In genomic region chr2:239116456-239117246, GRCh38 we compare ENCODE assay signal across 20 cellular contexts.
DNase-seq lines count a peak whose midpoint lies in the region; ATAC-seq and TF ChIP-seq lines count a peak whose summit lies in the region.
"Had no signal": no experiment of that assay in that cellular context is flagged by ENCODE, and none has a peak within 500 bp of the region (broad histone marks: within the 10 kb centered on the region; RNA-seq: fewer than 3 reads in every experiment).

No MANE protein-coding gene starts in this region.

- peak; percentile 73 for ATAC-seq in foreskin keratinocyte
- ATAC-seq: HCT116 had no signal

- DNase-seq in A172 (ENCODE audit: low spot score): peak; percentile 74
- DNase-seq in EL: peak; percentile 25
- DNase-seq in SJSA1 (ENCODE audit: low read depth in 1 of 2, low spot score in 2 of 2): peak; percentile 37 to 61
- peak; percentile 58 to 74 for DNase-seq in foreskin keratinocyte
- no peak for DNase-seq in hepatic stellate cell (ENCODE audit: low spot score)
- no peak for DNase-seq in NCI-H1694 (lab: John Stamatoyannopoulos, UW)
- DNase-seq in AML-193 (lab: John Stamatoyannopoulos, UW): no peak
- DNase-seq in Peyer's patch: no peak
- DNase-seq: dermis blood vessel endothelial cell; hippocampal formation; kidney glomerular epithelial cell; NCI-H1105; NCI-H2171; NCI-H82; occipital lobe; stimulated activated CD4-positive, alpha-beta T cell treated with anti-CD3 and anti-CD28 coated beads, Interleukin-4, amount 100 ng/mL, for 1 hour; stimulated activated CD8-positive, alpha-beta memory T cell treated with anti-CD3 and anti-CD28 coated beads, Interleukin-4, amount 100 ng/mL, for 48 hours; SW 1271 had no signal

- TF ChIP-seq POLR2A in Peyer's patch (IDR thresholded peaks at IDR 0.05): no peak

- no peak overlapping the region for H3K27ac ChIP-seq in SJSA1
- no peak overlapping the region for H3K27ac ChIP-seq in foreskin keratinocyte
- H3K27ac ChIP-seq in Peyer's patch: no peak overlapping the region
- H3K27ac ChIP-seq: ascending aorta had no signal

- no peak overlapping the region for H3K4me3 ChIP-seq in SJSA1
- no peak overlapping the region for H3K4me3 ChIP-seq in Peyer's patch
- H3K4me3 ChIP-seq: ascending aorta had no signal

- H3K36me3 ChIP-seq in SJSA1 (peaks cover 19% of the 10 kb centered on the region), Peyer's patch (no peaks in the 10 kb centered on the region)

- H3K27me3 ChIP-seq in SJSA1 (replicated peaks) (no peaks in the 10 kb centered on the region), foreskin keratinocyte (no peaks in the 10 kb centered on the region), Peyer's patch (no peaks in the 10 kb centered on the region)
- H3K27me3 ChIP-seq: ascending aorta had no signal

- peaks cover 74% of the 10 kb centered on the region for H3K4me1 ChIP-seq in SJSA1 (replicated peaks)
- no peaks in the 10 kb centered on the region for H3K4me1 ChIP-seq in foreskin keratinocyte
- H3K4me1 ChIP-seq in Peyer's patch: peaks cover 0 to 15% (median 0%) of the 10 kb centered on the region in 4 donors

- no peak for TF ChIP-seq CTCF in foreskin keratinocyte (conservative IDR thresholded peaks at IDR 0.05)
- no peak for TF ChIP-seq CTCF in Peyer's patch (IDR thresholded peaks at IDR 0.05)

- H3K9me3 ChIP-seq in SJSA1 (replicated peaks): no peaks in the 10 kb centered on the region
- H3K9me3 ChIP-seq in Peyer's patch: no peaks in the 10 kb centered on the region
- H3K9me3 ChIP-seq: ascending aorta had no signal

Comparison
In these comparisons a context has a peak if more than half of its experiments do, and no peak if none do; other contexts are left out.
1. DNase-seq: peak in A172 (single experiment), EL (single experiment), SJSA1 (2 of 2) and foreskin keratinocyte (2 of 2); none in hepatic stellate cell (single experiment), NCI-H1694 (single experiment), AML-193 (0 of 2) and Peyer's patch (0 of 3).